9 cellular contexts compared by ENCODE assay signal in genomic region chr11:14577835-14578529, GRCh38. TPM values are rescaled to one million over a fixed set of nuclear protein-coding genes. Genes with fewer than 3 reads are reported as not detected.
DNase-seq lines count a peak whose midpoint lies in the region; ATAC-seq, FAIRE-seq and TF ChIP-seq lines count a peak whose summit lies in the region.
"Had no signal": no experiment of that assay in that cellular context is flagged by ENCODE, and none has a peak within 500 bp of the region (broad histone marks: within the 10 kb centered on the region; RNA-seq: fewer than 3 reads in every experiment).

No MANE protein-coding gene starts in this region.

- no peaks in the 10 kb centered on the region for H3K27me3 Mint-ChIP-seq in activated T-cell treated with anti-CD3 and anti-CD28 coated beads, Interleukin-2, amount 50 U/mL, for 24 hours

- peak overlapping the region; percentile 90 for H3K27ac Mint-ChIP-seq in activated T-cell treated with anti-CD3 and anti-CD28 coated beads, Interleukin-2, amount 50 U/mL, for 24 hours

- WGBS in small intestine, 3 donors = 74 to 87% (median 76%) methylated on average over 4 of the region's 4 CpGs
- no CpG with 5 or more reads among the region's 4 CpGs for WGBS in neuronal stem cell (ENCODE audit: extremely low coverage in 2 of 2, insufficient read length in 2 of 2, insufficient replicate concordance in 1 of 2), 2 donors

- H3K9me3 Mint-ChIP-seq in activated T-cell treated with anti-CD3 and anti-CD28 coated beads, Interleukin-2, amount 50 U/mL, for 24 hours = peaks cover 35% of the 10 kb centered on the region

- H3K14ac ChIP-seq in neuronal stem cell (ENCODE audit: low read length) = no peak overlapping the region

- H3K18ac ChIP-seq in neuronal stem cell (ENCODE audit: low read length) = no peak overlapping the region

- no peak overlapping the region for H2BK5ac ChIP-seq in neuronal stem cell (ENCODE audit: low read length)

- H2BK15ac ChIP-seq in neuronal stem cell (ENCODE audit: low read length) = no peak overlapping the region

- no peak overlapping the region for H2BK12ac ChIP-seq in neuronal stem cell (ENCODE audit: low read length)

- H4K91ac ChIP-seq in neuronal stem cell (ENCODE audit: low read depth, low read length, poor library complexity) = no peak overlapping the region

- no peak overlapping the region for H3K9ac ChIP-seq in neuronal stem cell (ENCODE audit: low read depth, low read length, poor library complexity)

- H2BK120ac ChIP-seq in neuronal stem cell (ENCODE audit: low read depth, low read length) = no peak overlapping the region

- no peak for FAIRE-seq in small intestine (lab: Jason Lieb, UNC)

- H3K27ac ChIP-seq in small intestine (ENCODE audit: low read depth in 1 of 2, low read length in 1 of 2) (peak overlapping the region; percentile 24 to 90), neuronal stem cell (replicated peaks; ENCODE audit: low read length) (no peak overlapping the region)
- H3K27ac ChIP-seq: 22Rv1 had no signal

- H3K4me1 Mint-ChIP-seq in activated T-cell treated with anti-CD3 and anti-CD28 coated beads, Interleukin-2, amount 50 U/mL, for 24 hours (ENCODE audit: low read depth) = peaks cover 55% of the 10 kb centered on the region

- H3K4me3 Mint-ChIP-seq in activated T-cell treated with anti-CD3 and anti-CD28 coated beads, Interleukin-2, amount 50 U/mL, for 24 hours = peak overlapping the region; percentile 29

- H3K9me3 ChIP-seq in small intestine (ENCODE audit: control insufficient read depth, low read depth) (no peaks in the 10 kb centered on the region), neuronal stem cell (replicated peaks in 1 of 2; ENCODE audit: control insufficient read depth in 2 of 2, insufficient read depth in 1 of 2, low read depth in 1 of 2, low read length in 2 of 2) (peaks cover 0 to 2% of the 10 kb centered on the region in 2 donors)

- DNase-seq in NCI-H82 (lab: John Stamatoyannopoulos, UW) (peak; percentile 23), NCI-H82 treated with DMSO at 0.1 percent for 48 hours (lab: John Stamatoyannopoulos, UW; ENCODE audit: unreplicated experiment) (no peak), small intestine (no peak), GM20000 (ENCODE audit: low spot score) (no peak), neuronal stem cell (ENCODE audit: low spot score) (no peak)
- DNase-seq in activated T-cell treated with anti-CD3 and anti-CD28 coated beads, Interleukin-2, amount 50 U/mL, for 24 hours = no peak

- H3K36me3 ChIP-seq in small intestine (ENCODE audit: control insufficient read depth in 2 of 2, insufficient read depth in 2 of 2, low read length in 2 of 2) (no peaks in the 10 kb centered on the region), neuronal stem cell (replicated peaks in 1 of 2; ENCODE audit: control insufficient read depth in 2 of 2, insufficient read depth in 2 of 2, low read length in 2 of 2) (no peaks in the 10 kb centered on the region)

- H4K8ac ChIP-seq in neuronal stem cell (ENCODE audit: low read depth, low read length) = no peak overlapping the region

- H3K23ac ChIP-seq in neuronal stem cell (ENCODE audit: low read depth, low read length, poor library complexity) = no peak overlapping the region

- H3K36me3 Mint-ChIP-seq in activated T-cell treated with anti-CD3 and anti-CD28 coated beads, Interleukin-2, amount 50 U/mL, for 24 hours (ENCODE audit: low read depth) = peaks cover 73% of the 10 kb centered on the region

- H3K27me3 ChIP-seq in small intestine (ENCODE audit: control insufficient read depth in 2 of 2, insufficient read depth in 2 of 2, low read length in 2 of 2) (no peaks in the 10 kb centered on the region), neuronal stem cell (ENCODE audit: control insufficient read depth in 3 of 3, insufficient read depth in 3 of 3, low read depth in 1 of 3, low read length in 3 of 3) (no peaks in the 10 kb centered on the region)

- H3K4me3 ChIP-seq in small intestine (ENCODE audit: low read depth in 1 of 2, low read length in 2 of 2) (no peak overlapping the region), neuronal stem cell (ENCODE audit: low read length in 2 of 2) (no peak overlapping the region)

- H3K4me1 ChIP-seq in small intestine (ENCODE audit: control insufficient read depth in 2 of 2, insufficient read depth in 1 of 2, low read depth in 1 of 2, low read length in 1 of 2) (peaks cover 0 to 5% of the 10 kb centered on the region in 2 donors), neuronal stem cell (ENCODE audit: control insufficient read depth in 2 of 2, insufficient read depth in 1 of 2, low read depth in 1 of 2, low read length in 2 of 2) (no peaks in the 10 kb centered on the region)

- no peak for TF ChIP-seq CTCF in GM20000 (IDR thresholded peaks at IDR 0.05; ENCODE audit: extremely low read depth, missing control alignments)

- no peak overlapping the region for H3K4ac ChIP-seq in neuronal stem cell (ENCODE audit: low read length)

- peak; percentile 6 for ATAC-seq in HG03103 (IDR thresholded peaks at IDR 0.05; ENCODE audit: low read depth, unreplicated experiment)
- ATAC-seq in HG03469 (IDR thresholded peaks at IDR 0.05; ENCODE audit: unreplicated experiment) = no peak

- H3K79me1 ChIP-seq in neuronal stem cell (ENCODE audit: low read depth, low read length) = no peaks in the 10 kb centered on the region

- H3K4me2 ChIP-seq in neuronal stem cell (ENCODE audit: insufficient read depth, low read length, poor library complexity, severe bottlenecking) = no peak overlapping the region

- no peak overlapping the region for H2AFZ ChIP-seq in neuronal stem cell (ENCODE audit: low read length)

- H2AK5ac ChIP-seq in neuronal stem cell (ENCODE audit: low read depth, low read length) = no peak overlapping the region

RNA-seq across cellular contexts. Expression of gene PSMA1, which starts 57.8 kb away (rescaled TPM):
- 100 to 1,000 TPM; 149 to 194 (median 161) TPM for polyA plus RNA-seq in small intestine
- polyA plus RNA-seq in neuronal stem cell (2013, experiment 1 of 2) = 232 TPM
- 234 TPM for polyA plus RNA-seq in neuronal stem cell (2013, experiment 2 of 2)
